9 cellular contexts compared by ENCODE assay signal in genomic region chr16:12535535-12536411, GRCh38.
DNase-seq lines count a peak whose midpoint lies in the region; ATAC-seq and TF ChIP-seq lines count a peak whose summit lies in the region.
"Had no signal": no experiment of that assay in that cellular context is flagged by ENCODE, and none has a peak within 500 bp of the region (broad histone marks: within the 10 kb centered on the region; RNA-seq: fewer than 3 reads in every experiment).

No MANE protein-coding gene starts in this region.

- peak overlapping the region; percentile 75 for H3K27ac Mint-ChIP-seq in activated naive CD8-positive, alpha-beta T cell

- H3K4me3 ChIP-seq in BE2C (ENCODE audit: low read depth, low read length) = no peak overlapping the region

- H3K9me3 Mint-ChIP-seq in activated naive CD8-positive, alpha-beta T cell (ENCODE audit: low read depth) = no peaks in the 10 kb centered on the region

- DNase-seq in ACHN (peak; percentile 19), DMS 273 (lab: John Stamatoyannopoulos, UW; ENCODE audit: unreplicated experiment) (no peak), LoVo (ENCODE audit: low spot score) (no peak), cortex of kidney (lab: John Stamatoyannopoulos, UW) (no peak), BE2C (no peak)

- no peaks in the 10 kb centered on the region for H3K27me3 ChIP-seq in BE2C

- H3K36me3 ChIP-seq in BE2C = no peaks in the 10 kb centered on the region

- peaks cover 67% of the 10 kb centered on the region for H3K4me1 Mint-ChIP-seq in activated naive CD8-positive, alpha-beta T cell (ENCODE audit: low read depth)

- H3K4me1 ChIP-seq in BE2C = no peaks in the 10 kb centered on the region
- H3K4me1 ChIP-seq: Caco-2 had no signal

- no peak for TF ChIP-seq CTCF in BE2C (IDR thresholded peaks at IDR 0.05; ENCODE audit: low read depth, low read length)

- H3K4me3 Mint-ChIP-seq in activated naive CD8-positive, alpha-beta T cell = no peak overlapping the region

- in situ Hi-C loops in ACHN (cut with HindIII; ENCODE audit: low pct_ligation_motif_present, low pct_unique_long_range_greater_than_20kb, low sequenced_read_pairs) = no loop called here

- peaks cover 4% of the 10 kb centered on the region for H3K36me3 Mint-ChIP-seq in activated naive CD8-positive, alpha-beta T cell

- no peaks in the 10 kb centered on the region for H3K27me3 Mint-ChIP-seq in activated naive CD8-positive, alpha-beta T cell

- peak; percentile 78 for ATAC-seq in GM19395 (IDR thresholded peaks at IDR 0.05; ENCODE audit: unreplicated experiment)
- peak; percentile 67 for ATAC-seq in HG03175 (IDR thresholded peaks at IDR 0.05; ENCODE audit: unreplicated experiment)

- no peaks in the 10 kb centered on the region for H3K9me3 ChIP-seq in BE2C
- H3K9me3 ChIP-seq: Caco-2 had no signal
